ENCODE assay signal across 8 cellular contexts in genomic region chr7:149496642-149497391, GRCh38. TPM values are rescaled to one million over a fixed set of nuclear protein-coding genes. Genes with fewer than 3 reads are reported as not detected.
A peak's percentile ranks its signal among the peaks of the same experiment; 100 is the strongest.
DNase-seq lines count a peak whose midpoint lies in the region; TF ChIP-seq lines count a peak whose summit lies in the region.

No MANE protein-coding gene starts in this region.

- no peaks in the 10 kb centered on the region for H3K9me3 Mint-ChIP-seq in endothelial cell (ENCODE audit: unreplicated experiment)
- H3K9me3 Mint-ChIP-seq in stimulated activated naive CD8-positive, alpha-beta T cell treated with anti-CD3 and anti-CD28 coated beads, Interleukin-15, Interleukin-2, amounts not matched to agents 100 ng/mL and 50 ng/mL, for 24 hours = no peaks in the 10 kb centered on the region

- H3K36me3 ChIP-seq in GM06990 (ENCODE audit: control insufficient read depth, insufficient read depth, low read length) = peaks cover 6% of the 10 kb centered on the region
- H3K36me3 ChIP-seq in H7 (replicated peaks; ENCODE audit: control insufficient read depth, insufficient read depth, low read length) = peaks cover 12% of the 10 kb centered on the region
- H3K36me3 ChIP-seq in Loucy (ENCODE audit: insufficient read depth, low read length) = peaks cover 21% of the 10 kb centered on the region; the same call in 1 of the 2 replicates
- H3K36me3 ChIP-seq in mucosa of rectum (ENCODE audit: control insufficient read depth in 2 of 2, insufficient read depth in 2 of 2, low read length in 2 of 2) = peaks cover 18 to 21% of the 10 kb centered on the region in 2 donors

- H3K4me1 ChIP-seq in Loucy (ENCODE audit: insufficient read depth, low read length, poor library complexity, severe bottlenecking) (peaks cover 24% of the 10 kb centered on the region), mucosa of rectum (ENCODE audit: control insufficient read depth in 2 of 2, insufficient read depth in 2 of 2, low read length in 2 of 2) (peaks cover 4 to 10% of the 10 kb centered on the region in 2 donors)

- peaks cover 10% of the 10 kb centered on the region for H3K27me3 Mint-ChIP-seq in endothelial cell (ENCODE audit: unreplicated experiment)
- H3K27me3 Mint-ChIP-seq in stimulated activated naive CD8-positive, alpha-beta T cell treated with anti-CD3 and anti-CD28 coated beads, Interleukin-15, Interleukin-2, amounts not matched to agents 100 ng/mL and 50 ng/mL, for 24 hours = no peaks in the 10 kb centered on the region

- peak; percentile 55 for DNase-seq in GM06990 (ENCODE audit: extremely low read depth, insufficient read length)
- peak; percentile 73 for DNase-seq in H7
- peak; percentile 84 for DNase-seq in activated CD8-positive, alpha-beta memory T cell treated with anti-CD3 and anti-CD28 coated beads for 24 hours
- DNase-seq in endothelial cell (ENCODE audit: low spot score) = peak; percentile 38
- DNase-seq in SKM-1 (lab: John Stamatoyannopoulos, UW; ENCODE audit: unreplicated experiment) = no peak

- H3K4me3 ChIP-seq in GM06990 (replicated peaks; ENCODE audit: low read depth, low read length) (peak overlapping the region; percentile 80), H7 (ENCODE audit: insufficient read depth, low read depth, low read length) (peak overlapping the region; percentile 56), Loucy (ENCODE audit: low read length, poor library complexity, severe bottlenecking) (peak overlapping the region; percentile 86), mucosa of rectum (ENCODE audit: low read length in 2 of 2) (peak overlapping the region; percentile 73 to 80)

- H3K9me3 ChIP-seq in Loucy (ENCODE audit: insufficient read depth, low read depth, low read length) (no peaks in the 10 kb centered on the region), mucosa of rectum (ENCODE audit: control insufficient read depth in 2 of 2, low read length in 2 of 2) (no peaks in the 10 kb centered on the region)

- peaks cover 17% of the 10 kb centered on the region for H3K4me1 Mint-ChIP-seq in endothelial cell (ENCODE audit: unreplicated experiment)
- peaks cover 28% of the 10 kb centered on the region for H3K4me1 Mint-ChIP-seq in stimulated activated naive CD8-positive, alpha-beta T cell treated with anti-CD3 and anti-CD28 coated beads, Interleukin-15, Interleukin-2, amounts not matched to agents 100 ng/mL and 50 ng/mL, for 24 hours (ENCODE audit: low read depth)

- H3F3A ChIP-seq in Loucy (ENCODE audit: low read depth) = no peaks in the 10 kb centered on the region

- H3K9ac ChIP-seq in Loucy (ENCODE audit: low read depth, low read length, poor library complexity, severe bottlenecking) (peak overlapping the region; percentile 79), mucosa of rectum (ENCODE audit: low read depth in 1 of 2, low read length in 2 of 2) (peak overlapping the region; percentile 54 to 76)

- H3K9me2 ChIP-seq in Loucy (replicated peaks; ENCODE audit: low read depth, low read length) = no peaks in the 10 kb centered on the region

- peaks cover 20% of the 10 kb centered on the region for H3K36me3 Mint-ChIP-seq in endothelial cell (ENCODE audit: low read depth, unreplicated experiment)
- peaks cover 34% of the 10 kb centered on the region for H3K36me3 Mint-ChIP-seq in stimulated activated naive CD8-positive, alpha-beta T cell treated with anti-CD3 and anti-CD28 coated beads, Interleukin-15, Interleukin-2, amounts not matched to agents 100 ng/mL and 50 ng/mL, for 24 hours (ENCODE audit: low read depth)

- peak overlapping the region; percentile 51; the same call in 1 of the 2 replicates for H2AFZ ChIP-seq in Loucy (ENCODE audit: low read length)

- peak overlapping the region; percentile 87 for H3K27ac Mint-ChIP-seq in endothelial cell (ENCODE audit: unreplicated experiment)
- peak overlapping the region; percentile 92 for H3K27ac Mint-ChIP-seq in stimulated activated naive CD8-positive, alpha-beta T cell treated with anti-CD3 and anti-CD28 coated beads, Interleukin-15, Interleukin-2, amounts not matched to agents 100 ng/mL and 50 ng/mL, for 24 hours

- peaks cover 26% of the 10 kb centered on the region for H3K79me2 ChIP-seq in Loucy (ENCODE audit: insufficient read depth, low read length)

- TF ChIP-seq CTCF in GM06990 (IDR thresholded peaks at IDR 0.05; ENCODE audit: insufficient read depth, low read length, poor library complexity, severe bottlenecking) (no peak), Loucy (conservative IDR thresholded peaks at IDR 0.05; ENCODE audit: low read length) (no peak), endothelial cell (IDR thresholded peaks at IDR 0.05; ENCODE audit: unreplicated experiment) (no peak)

- peak overlapping the region; percentile 97 for H3K4me3 Mint-ChIP-seq in endothelial cell (ENCODE audit: unreplicated experiment)
- peak overlapping the region; percentile 94 for H3K4me3 Mint-ChIP-seq in stimulated activated naive CD8-positive, alpha-beta T cell treated with anti-CD3 and anti-CD28 coated beads, Interleukin-15, Interleukin-2, amounts not matched to agents 100 ng/mL and 50 ng/mL, for 24 hours

- H3K4me2 ChIP-seq in Loucy (ENCODE audit: low read depth, low read length, poor library complexity, severe bottlenecking) = peak overlapping the region; percentile 94

- H4K20me1 ChIP-seq in Loucy (ENCODE audit: insufficient read depth, low read length, poor library complexity, severe bottlenecking) = peaks cover 24% of the 10 kb centered on the region

- H3K27me3 ChIP-seq in GM06990 (replicated peaks; ENCODE audit: control insufficient read depth, insufficient read depth, low read length) = no peaks in the 10 kb centered on the region
- H3K27me3 ChIP-seq in H7 (ENCODE audit: control insufficient read depth, insufficient read depth, low read length) = peaks cover 4% of the 10 kb centered on the region; the same call in 1 of the 2 replicates
- no peaks in the 10 kb centered on the region for H3K27me3 ChIP-seq in Loucy (ENCODE audit: insufficient read depth, low read length, poor library complexity, severe bottlenecking)
- H3K27me3 ChIP-seq in mucosa of rectum (ENCODE audit: control insufficient read depth in 2 of 2, insufficient read depth in 2 of 2, low read length in 2 of 2) = peaks cover 0 to 1% of the 10 kb centered on the region in 2 donors

- peak overlapping the region; percentile 51 to 63 for H3K27ac ChIP-seq in mucosa of rectum (ENCODE audit: low read depth in 2 of 2, low read length in 2 of 2)

RNA-seq across cellular contexts. Expression of gene ZNF746, which starts 0.8 kb away (rescaled TPM):
- total RNA-seq in H7 (2014; rRNA removed; shearing (Covaris generic)) = 19.4 and 19.9 TPM in 2 replicates
- total RNA-seq in endothelial cell (ENCODE audit: unreplicated experiment) = 23.8 TPM

RNA-seq across cellular contexts. Expression of gene ZNF777, which starts 36.0 kb away (rescaled TPM):
- 9.0 and 12.1 TPM in 2 replicates for total RNA-seq in H7 (2014; rRNA removed; shearing (Covaris generic))
- 13.9 TPM for total RNA-seq in endothelial cell (ENCODE audit: unreplicated experiment)
